23 cellular contexts compared by ENCODE assay signal in genomic region chr6:151814614-151815013, GRCh38. TPM values are rescaled to one million over a fixed set of nuclear protein-coding genes. Genes with fewer than 3 reads are reported as not detected.
"Had no signal": no experiment of that assay in that cellular context is flagged by ENCODE, and none has a peak within 500 bp of the region (broad histone marks: within the 10 kb centered on the region; RNA-seq: fewer than 3 reads in every experiment).

No MANE protein-coding gene starts in this region.

- H3K27me3 ChIP-seq: colonic mucosa, gastrocnemius medialis had no signal

- H3K9me3 Mint-ChIP-seq: dendritic cell treated with granulocyte-macrophage colony-stimulating factor and Interleukin-4, amounts not matched to agents 40 ng/mL and 50 ng/mL, for 4 days had no signal

- H3K27ac Mint-ChIP-seq: dendritic cell treated with granulocyte-macrophage colony-stimulating factor and Interleukin-4, amounts not matched to agents 40 ng/mL and 50 ng/mL, for 4 days had no signal

- H3K36me3 ChIP-seq: colonic mucosa, esophagus muscularis mucosa, gastrocnemius medialis, heart right ventricle, left lung, lower lobe of right lung had no signal

- ATAC-seq: gastrocnemius medialis, heart right ventricle, left cardiac atrium, left lung, left ventricle myocardium superior, lower lobe of right lung had no signal

- H3K4me3 ChIP-seq: colonic mucosa, esophagus muscularis mucosa, heart right ventricle, left lung, lower lobe of right lung had no signal

- DNase-seq: colonic mucosa; cortex of kidney; effector CD8-positive, alpha-beta T cell; foreskin melanocyte; gastrocnemius medialis; glutamatergic neuron; head of caudate nucleus; heart right ventricle; hippocampal formation; left cardiac atrium; left lung; left ventricle myocardium superior; lower lobe of right lung; mesendoderm; midbrain had no signal

- H3K4me1 ChIP-seq: colonic mucosa, esophagus muscularis mucosa, lower lobe of right lung had no signal

- H3K9me3 ChIP-seq: colonic mucosa, esophagus muscularis mucosa, gastrocnemius medialis, heart right ventricle, left lung, lower lobe of right lung had no signal

- H3K27ac ChIP-seq: colonic mucosa, esophagus muscularis mucosa, heart right ventricle, left lung, lower lobe of right lung had no signal

- H3K4me3 Mint-ChIP-seq: dendritic cell treated with granulocyte-macrophage colony-stimulating factor and Interleukin-4, amounts not matched to agents 40 ng/mL and 50 ng/mL, for 4 days had no signal

RNA-seq across cellular contexts. Expression of gene ESR1, which starts 7.1 kb away (rescaled TPM):
- total RNA-seq: chondrocyte, dermis microvascular lymphatic vessel endothelial cell, endothelial cell of umbilical vein, epithelial cell of proximal tubule, glomerular endothelial cell, kidney epithelial cell had no signal
